ENCODE assay signal across 1 cellular context in genomic region chr22:47627561-47628253, GRCh38.
TF ChIP-seq lines count a peak whose summit lies in the region.

No MANE protein-coding gene starts in this region.

TF ChIP-seq in H1, 55 proteins besides CTCF, POLR2A, EP300 and RAD21:
- TF ChIP-seq TEAD4 (IDR thresholded peaks at IDR 0.05; ENCODE audit: low read depth, low read length) (no peak), RFX5 (IDR thresholded peaks at IDR 0.05; ENCODE audit: borderline replicate concordance, low read depth, low read length) (no peak), SP2 (IDR thresholded peaks at IDR 0.05; ENCODE audit: low read length) (no peak), PHF8 (conservative IDR thresholded peaks at IDR 0.05; ENCODE audit: low read depth, low read length) (no peak), SAP30 (IDR thresholded peaks at IDR 0.05; ENCODE audit: insufficient read depth, insufficient replicate concordance, low read length) (no peak), KDM1A (IDR thresholded peaks at IDR 0.05; ENCODE audit: borderline replicate concordance, low read length) (no peak), JUN (IDR thresholded peaks at IDR 0.05; ENCODE audit: low read depth, low read length) (no peak), TAF7 (optimal IDR thresholded peaks at IDR 0.05; ENCODE audit: borderline replicate concordance, low read depth, low read length) (no peak), HDAC6 (IDR thresholded peaks at IDR 0.05; ENCODE audit: low read depth, low read length) (no peak), JUND (IDR thresholded peaks at IDR 0.05; ENCODE audit: low read length) (no peak), TAF1 (IDR thresholded peaks at IDR 0.05; ENCODE audit: low read depth, low read length) (no peak), NRF1 (IDR thresholded peaks at IDR 0.05; ENCODE audit: low read depth, low read length) (no peak), FOSL1 (IDR thresholded peaks at IDR 0.05; ENCODE audit: insufficient read depth, low read depth, low read length) (no peak), NANOG (IDR thresholded peaks at IDR 0.05; ENCODE audit: insufficient read depth, low read depth, low read length, poor library complexity, severe bottlenecking) (no peak), ZNF274 (IDR thresholded peaks at IDR 0.05; ENCODE audit: borderline replicate concordance, extremely low read depth, low read length) (no peak)
